In genomic region chr11:15170170-15170569, GRCh38 we compare ENCODE assay signal across 18 cellular contexts. TPM values are rescaled to one million over a fixed set of nuclear protein-coding genes. Genes with fewer than 3 reads are reported as not detected.
"Had no signal": no experiment of that assay in that cellular context is flagged by ENCODE, and none has a peak within 500 bp of the region (broad histone marks: within the 10 kb centered on the region; RNA-seq: fewer than 3 reads in every experiment).

No MANE protein-coding gene starts in this region.

- DNase-seq: activated CD4-positive, alpha-beta T cell treated with anti-CD3 and anti-CD28 coated beads for 36 hours; activated CD8-positive, alpha-beta memory T cell treated with anti-CD3 and anti-CD28 coated beads, Interleukin-2, amount 50 U/mL, for 4 hours; activated CD8-positive, alpha-beta T cell treated with anti-CD3 and anti-CD28 coated beads for 36 hours; activated naive CD4-positive, alpha-beta T cell; activated naive CD8-positive, alpha-beta T cell treated with anti-CD3 and anti-CD28 coated beads, Interleukin-2, amount 50 U/mL, for 24 hours; central memory CD4-positive, alpha-beta T cell; cortex of kidney; effector CD8-positive, alpha-beta T cell; left lung; nephron progenitor cell; stimulated activated CD4-positive, alpha-beta T cell treated with anti-CD3 and anti-CD28 coated beads, Interleukin-4, amount 100 ng/mL, for 1 hour; T-cell; T1000; upper lobe of left lung had no signal

- H3K9me3 ChIP-seq: left lung, upper lobe of left lung had no signal

- H3K27me3 ChIP-seq: left lung, upper lobe of left lung had no signal

- H3K27ac ChIP-seq: epithelial cell of prostate, left lung, upper lobe of left lung, VCaP had no signal

- H3K4me3 ChIP-seq: left lung, upper lobe of left lung had no signal

- H3K4me1 ChIP-seq: left lung, upper lobe of left lung had no signal

- H3K36me3 ChIP-seq: left lung, upper lobe of left lung had no signal

RNA-seq across cellular contexts. Expression of gene INSC, which starts 55.4 kb away (rescaled TPM):
- total RNA-seq: activated T-helper 1 cell treated with anti-CD3 and anti-CD28 coated beads, Interleukin-12 subunit alpha, Interleukin-12 subunit beta, Interleukin-2, Interleukin-4 antibody, amounts not matched to agents 30 ng/mL and 10 ng/mL and 1 ng/mL, durations not matched to agents 14 hours and 24 hours and 36 hours; temporal lobe had no signal
